9 cellular contexts compared by ENCODE assay signal in the genomic region with DNA sequence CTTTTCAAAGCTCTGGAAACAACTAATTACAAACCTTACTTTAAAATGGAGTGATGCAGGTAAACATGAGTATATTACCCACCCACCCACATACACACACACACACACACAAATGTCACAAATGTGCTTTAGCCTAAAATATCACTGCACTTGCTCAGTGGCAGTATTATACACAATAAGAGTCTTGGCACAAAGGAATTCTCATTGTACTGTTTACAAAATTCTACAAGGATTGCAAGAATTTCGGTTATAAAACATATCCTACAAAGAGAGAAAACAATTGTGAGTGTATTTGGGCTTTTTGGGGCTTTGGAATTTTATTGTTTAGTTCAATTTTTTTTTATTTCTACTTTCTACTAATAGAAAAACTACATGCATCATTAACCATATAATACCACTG.
DNase-seq lines count a peak whose midpoint lies in the region; FAIRE-seq and TF ChIP-seq lines count a peak whose summit lies in the region.
"Had no signal": no experiment of that assay in that cellular context is flagged by ENCODE, and none has a peak within 500 bp of the region (broad histone marks: within the 10 kb centered on the region; RNA-seq: fewer than 3 reads in every experiment).

No MANE protein-coding gene starts in this region.

- H3K36me3 ChIP-seq in HEK293 (ENCODE audit: control insufficient read depth in 2 of 2, insufficient read depth in 1 of 2, low read length in 2 of 2) (no peaks in the 10 kb centered on the region), tibial artery (no peaks in the 10 kb centered on the region), Peyer's patch (no peaks in the 10 kb centered on the region)

- no peaks in the 10 kb centered on the region for H3K36me3 Mint-ChIP-seq in activated T-cell treated with anti-CD3 and anti-CD28 coated beads, Interleukin-2, amount 50 U/mL, for 24 hours (ENCODE audit: low read depth)
- H3K36me3 Mint-ChIP-seq: activated naive CD8-positive, alpha-beta T cell had no signal

- H3K27ac Mint-ChIP-seq in activated T-cell treated with anti-CD3 and anti-CD28 coated beads, Interleukin-2, amount 50 U/mL, for 24 hours: no peak overlapping the region
- H3K27ac Mint-ChIP-seq: activated naive CD8-positive, alpha-beta T cell had no signal

- H3K4me3 Mint-ChIP-seq in activated T-cell treated with anti-CD3 and anti-CD28 coated beads, Interleukin-2, amount 50 U/mL, for 24 hours: no peak overlapping the region

- H3K9me3 Mint-ChIP-seq in activated T-cell treated with anti-CD3 and anti-CD28 coated beads, Interleukin-2, amount 50 U/mL, for 24 hours: no peaks in the 10 kb centered on the region

- peaks cover 74% of the 10 kb centered on the region for H3K27me3 Mint-ChIP-seq in activated T-cell treated with anti-CD3 and anti-CD28 coated beads, Interleukin-2, amount 50 U/mL, for 24 hours

- TF ChIP-seq CTCF in HEK293 (tag by site-specific recombination; IDR thresholded peaks at IDR 0.05): no peak
- TF ChIP-seq CTCF in astrocyte of the spinal cord (IDR thresholded peaks at IDR 0.05; ENCODE audit: low read depth, low read length): no peak
- TF ChIP-seq CTCF in tibial artery (IDR thresholded peaks at IDR 0.05): no peak
- no peak for TF ChIP-seq CTCF in Peyer's patch (IDR thresholded peaks at IDR 0.05)

- CTCF ChIA-PET in HEK293 (lab: Yijun Ruan, JAX): interaction anchor here (0.6 to 2.8 kb wide), 11 partner anchors 10 to 423 kb away, joined by 3 to 25 read pairs (median 4); no protein-coding TSS in a partner anchor

- peak overlapping the region; percentile 74 for H3K4me3 ChIP-seq in HEK293 (ENCODE audit: low read depth, low read length)
- H3K4me3 ChIP-seq in astrocyte of the spinal cord (ENCODE audit: low read depth, low read length): peak overlapping the region; percentile 71
- H3K4me3 ChIP-seq in tibial artery: peak overlapping the region; percentile 77 to 86
- H3K4me3 ChIP-seq in Peyer's patch: peak overlapping the region in 1 of 4 donors; percentile 65

- peak; percentile 21 for FAIRE-seq in islet of Langerhans (lab: Jason Lieb, UNC)

- H3K27ac ChIP-seq in HEK293 (ENCODE audit: extremely low read depth, low read depth, low read length): no peak overlapping the region
- peak overlapping the region; percentile 89 to 94 for H3K27ac ChIP-seq in tibial artery
- H3K27ac ChIP-seq in Peyer's patch: no peak overlapping the region

- intact Hi-C loops in tibial artery (cut with DNase I; ENCODE audit: low total_unique reads): loop anchor here (10.0 kb wide), 1 partner anchor 77 kb away; no protein-coding TSS in a partner anchor

- no peaks in the 10 kb centered on the region for H3K27me3 ChIP-seq in tibial artery
- no peaks in the 10 kb centered on the region for H3K27me3 ChIP-seq in Peyer's patch

- peaks cover 6% of the 10 kb centered on the region for H3K4me1 Mint-ChIP-seq in activated T-cell treated with anti-CD3 and anti-CD28 coated beads, Interleukin-2, amount 50 U/mL, for 24 hours (ENCODE audit: low read depth)

- in situ Hi-C loops in astrocyte of the spinal cord (cut with HindIII; ENCODE audit: low sequenced_read_pairs): no loop called here

- POLR2A ChIA-PET in HEK293 (lab: Yijun Ruan, JAX): interaction anchor here (1.4 kb wide), 1 partner anchor 33 kb away, joined by 3 read pairs; no protein-coding TSS in a partner anchor

- no peaks in the 10 kb centered on the region for H3K9me3 ChIP-seq in HEK293 (ENCODE audit: control insufficient read depth, insufficient read depth, low read depth, low read length)
- H3K9me3 ChIP-seq in tibial artery: no peaks in the 10 kb centered on the region
- H3K9me3 ChIP-seq in Peyer's patch: no peaks in the 10 kb centered on the region

- TF ChIP-seq POLR2A in Peyer's patch (IDR thresholded peaks at IDR 0.05): no peak

- DNase-seq in astrocyte of the spinal cord (ENCODE audit: low read depth, low spot score) (no peak), tibial artery (no peak), NCI-H82 treated with DMSO at 0.1 percent for 48 hours (lab: John Stamatoyannopoulos, UW; ENCODE audit: unreplicated experiment) (no peak), Peyer's patch (no peak)
- DNase-seq in activated T-cell treated with anti-CD3 and anti-CD28 coated beads, Interleukin-2, amount 50 U/mL, for 24 hours: no peak
- DNase-seq: foreskin melanocyte had no signal

- H3K4me1 ChIP-seq in HEK293 (ENCODE audit: control insufficient read depth, insufficient read depth, low read length) (peaks cover 19% of the 10 kb centered on the region), tibial artery (peaks cover 0 to 50% (median 4%) of the 10 kb centered on the region in 4 donors), Peyer's patch (peaks cover 0 to 12% (median 2%) of the 10 kb centered on the region in 4 donors)

TF ChIP-seq in HEK293, 187 proteins besides CTCF, POLR2A, EP300 and RAD21:
- TF ChIP-seq ZNF133 (tag by site-specific recombination; IDR thresholded peaks at IDR 0.05) (no peak), HOXD13 (CRISPR knock-in tag; IDR thresholded peaks at IDR 0.05; ENCODE audit: borderline replicate concordance) (no peak), ZFHX2 (tag by site-specific recombination; conservative IDR thresholded peaks at IDR 0.05) (0 out of 2 replicates have a peak, but pooled peaks have one; percentile 21), GLI2 (tag by site-specific recombination; IDR thresholded peaks at IDR 0.05; ENCODE audit: borderline replicate concordance, low read depth) (no peak), ZNF174 (tag by site-specific recombination; IDR thresholded peaks at IDR 0.05) (no peak), MYNN (tag by site-specific recombination; IDR thresholded peaks at IDR 0.05; ENCODE audit: borderline replicate concordance) (0 out of 2 replicates have a peak, but pooled peaks have one; percentile 60)
- TF ChIP-seq, protein P1, sequence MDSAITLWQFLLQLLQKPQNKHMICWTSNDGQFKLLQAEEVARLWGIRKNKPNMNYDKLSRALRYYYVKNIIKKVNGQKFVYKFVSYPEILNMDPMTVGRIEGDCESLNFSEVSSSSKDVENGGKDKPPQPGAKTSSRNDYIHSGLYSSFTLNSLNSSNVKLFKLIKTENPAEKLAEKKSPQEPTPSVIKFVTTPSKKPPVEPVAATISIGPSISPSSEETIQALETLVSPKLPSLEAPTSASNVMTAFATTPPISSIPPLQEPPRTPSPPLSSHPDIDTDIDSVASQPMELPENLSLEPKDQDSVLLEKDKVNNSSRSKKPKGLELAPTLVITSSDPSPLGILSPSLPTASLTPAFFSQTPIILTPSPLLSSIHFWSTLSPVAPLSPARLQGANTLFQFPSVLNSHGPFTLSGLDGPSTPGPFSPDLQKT (IDR thresholded peaks at IDR 0.05; ENCODE audit: borderline replicate concordance, low read depth, low read length): no peak
- TF ChIP-seq, protein P2, sequence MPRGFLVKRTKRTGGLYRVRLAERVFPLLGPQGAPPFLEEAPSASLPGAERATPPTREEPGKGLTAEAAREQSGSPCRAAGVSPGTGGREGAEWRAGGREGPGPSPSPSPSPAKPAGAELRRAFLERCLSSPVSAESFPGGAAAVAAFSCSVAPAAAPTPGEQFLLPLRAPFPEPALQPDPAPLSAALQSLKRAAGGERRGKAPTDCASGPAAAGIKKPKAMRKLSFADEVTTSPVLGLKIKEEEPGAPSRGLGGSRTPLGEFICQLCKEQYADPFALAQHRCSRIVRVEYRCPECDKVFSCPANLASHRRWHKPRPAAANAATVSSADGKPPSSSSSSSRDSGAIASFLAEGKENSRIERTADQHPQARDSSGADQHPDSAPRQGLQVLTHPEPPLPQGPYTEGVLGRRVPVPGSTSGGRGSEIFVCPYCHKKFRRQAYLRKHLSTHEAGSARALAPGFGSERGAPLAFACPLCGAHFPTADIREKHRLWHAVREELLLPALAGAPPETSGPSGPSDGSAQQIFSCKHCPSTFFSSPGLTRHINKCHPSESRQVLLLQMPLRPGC (tag by site-specific recombination; IDR thresholded peaks at IDR 0.05): no peak

Comparison
In these comparisons a context has a peak if more than half of its experiments do, and no peak if none do; other contexts are left out.
1. H3K27ac ChIP-seq: peak in tibial artery (2 of 2); none in HEK293 (single experiment) and Peyer's patch (0 of 4).